In genomic region chr1:151147132-151147503, GRCh38 we compare ENCODE assay signal across 6 cellular contexts. TPM values are rescaled to one million over a fixed set of nuclear protein-coding genes. Genes with fewer than 3 reads are reported as not detected.
A peak's percentile ranks its signal among the peaks of the same experiment; 100 is the strongest.
DNase-seq lines count a peak whose midpoint lies in the region; ATAC-seq and TF ChIP-seq lines count a peak whose summit lies in the region.

No MANE protein-coding gene starts in this region.

- peak overlapping the region; percentile 75; the same call in 1 of the 2 replicates for H3K4me3 ChIP-seq in GM08714 (ENCODE audit: low read length)
- H3K4me3 ChIP-seq in adrenal gland: peak overlapping the region in 2 of 4 donors; percentile 40 to 67
- H3K4me3 ChIP-seq in mucosa of rectum (ENCODE audit: low read length in 2 of 2): peak overlapping the region; percentile 75 to 85

- H3K36me3 ChIP-seq in adrenal gland (replicated peaks in 1 of 2): no peaks in the 10 kb centered on the region
- no peaks in the 10 kb centered on the region for H3K36me3 ChIP-seq in mucosa of rectum (ENCODE audit: control insufficient read depth in 2 of 2, insufficient read depth in 2 of 2, low read length in 2 of 2)

- H3K9ac ChIP-seq in mucosa of rectum (ENCODE audit: low read depth in 1 of 2, low read length in 2 of 2): peak overlapping the region; percentile 67 to 74

- H3K9me3 ChIP-seq in adrenal gland (replicated peaks in 1 of 3) (no peaks in the 10 kb centered on the region), mucosa of rectum (ENCODE audit: control insufficient read depth in 2 of 2, low read length in 2 of 2) (no peaks in the 10 kb centered on the region)

- H3K27ac ChIP-seq in adrenal gland (peak overlapping the region in 4 of 5 donors; percentile 10 to 77 (median 64)), mucosa of rectum (ENCODE audit: low read depth in 2 of 2, low read length in 2 of 2) (peak overlapping the region; percentile 26 to 65)

- H3K4me1 ChIP-seq in adrenal gland (replicated peaks in 1 of 2) (peaks cover 0 to 21% of the 10 kb centered on the region in 2 donors), mucosa of rectum (ENCODE audit: control insufficient read depth in 2 of 2, insufficient read depth in 2 of 2, low read length in 2 of 2) (peaks cover 10 to 12% of the 10 kb centered on the region in 2 donors)

- intact Hi-C loops in adrenal gland (cut with DNase I): loop anchor here in 1 of 2 donors (5.0 kb wide), 1 partner anchor 35 kb away; no protein-coding TSS in a partner anchor

- DNase-seq in adrenal gland: peak in 1 of 7 donors; percentile 10
- no peak for DNase-seq in superior temporal gyrus (ENCODE audit: extremely low spot score)
- no peak for DNase-seq in NK-92 treated with Interleukin-12 subunit alpha and Interleukin-12 subunit beta, amount 100 ng/mL, for 24 hours (lab: John Stamatoyannopoulos, UW)

- no peak for ATAC-seq in HG02884 (IDR thresholded peaks at IDR 0.05; ENCODE audit: unreplicated experiment)

- H3K27me3 ChIP-seq in adrenal gland: no peaks in the 10 kb centered on the region
- peaks cover 0 to 3% of the 10 kb centered on the region in 2 donors for H3K27me3 ChIP-seq in mucosa of rectum (ENCODE audit: control insufficient read depth in 2 of 2, insufficient read depth in 2 of 2, low read length in 2 of 2)

- no peak for TF ChIP-seq POLR2A in adrenal gland (IDR thresholded peaks at IDR 0.05)

- TF ChIP-seq CTCF in adrenal gland (IDR thresholded peaks at IDR 0.05): no peak

- 12 to 33% (median 25%) methylated on average over 7 of the region's 7 CpGs for WGBS in adrenal gland, 4 donors

RNA-seq across cellular contexts. Expression of gene SEMA6C, which starts 0.7 kb away (rescaled TPM):
- total RNA-seq in adrenal gland: 1 to 10 TPM in 7 of 8 donors, under 1 TPM in 1; 0.66 to 7.1 (median 3.8) TPM
- 10 to 100 TPM in 2 of 3 donors, under 1 TPM in 1; 0.88 to 40.5 (median 14.9) TPM for polyA plus RNA-seq in adrenal gland

RNA-seq across cellular contexts. Expression of gene TNFAIP8L2, which starts 9.3 kb away (rescaled TPM):
- total RNA-seq in adrenal gland: 10 to 100 TPM in 3 of 8 donors, 1 to 10 TPM in 5; 4.9 to 18.3 (median 7.3) TPM
- polyA plus RNA-seq in adrenal gland: 10 to 100 TPM in 2 of 3 donors, 1 to 10 TPM in 1; 3.3 to 19.9 (median 15.2) TPM

RNA-seq across cellular contexts. Expression of gene LYSMD1, which starts 18.6 kb away (rescaled TPM):
- total RNA-seq in adrenal gland: 10 to 100 TPM in 6 of 8 donors, 1 to 10 TPM in 2; 7.9 to 20.0 (median 13.8) TPM
- polyA plus RNA-seq in adrenal gland: 10 to 100 TPM in 1 of 3 donors, 1 to 10 TPM in 2; 4.4 to 12.8 (median 9.1) TPM

RNA-seq across cellular contexts. Expression of gene SCNM1, which starts 18.8 kb away (rescaled TPM):
- total RNA-seq in adrenal gland: 10 to 100 TPM; 16.4 to 43.2 (median 32.9) TPM
- 10 to 100 TPM; 47.2 to 89.0 (median 83.2) TPM for polyA plus RNA-seq in adrenal gland

RNA-seq across cellular contexts. Expression of gene TMOD4, which starts 28.7 kb away (rescaled TPM):
- 1 to 10 TPM in 1 of 8 donors, under 1 TPM in 1, not detected in 6; 0.60 to 1.2 TPM for total RNA-seq in adrenal gland
- polyA plus RNA-seq in adrenal gland: under 1 TPM in 2 of 3 donors, not detected in 1; 0.84 to 0.88 TPM
